ENCODE assay signal across 1 cellular context in genomic region chr12:107844312-107844921, GRCh38.
TF ChIP-seq lines count a peak whose summit lies in the region.

No MANE protein-coding gene starts in this region.

TF ChIP-seq in WTC11, 78 proteins besides CTCF, POLR2A, EP300 and RAD21 (continued from another document):
- no peak for TF ChIP-seq MLX (CRISPR knock-in tag; IDR thresholded peaks at IDR 0.05)
- TF ChIP-seq ZNF232 (CRISPR knock-in tag; IDR thresholded peaks at IDR 0.05): no peak
- no peak for TF ChIP-seq FOXP1 (CRISPR knock-in tag; IDR thresholded peaks at IDR 0.05; ENCODE audit: borderline replicate concordance)
- TF ChIP-seq ATF2 (CRISPR knock-in tag; IDR thresholded peaks at IDR 0.05; ENCODE audit: borderline replicate concordance, low read depth): no peak
- TF ChIP-seq E2F5 (CRISPR knock-in tag; IDR thresholded peaks at IDR 0.05): no peak
- no peak for TF ChIP-seq TEAD1 (CRISPR knock-in tag; IDR thresholded peaks at IDR 0.05)
- no peak for TF ChIP-seq STAT6 (CRISPR knock-in tag; conservative IDR thresholded peaks at IDR 0.05; ENCODE audit: low read depth)
- no peak for TF ChIP-seq ATF6 (CRISPR knock-in tag; IDR thresholded peaks at IDR 0.05)
- no peak for TF ChIP-seq NFYB (CRISPR knock-in tag; conservative IDR thresholded peaks at IDR 0.05; ENCODE audit: low read depth)
- TF ChIP-seq FOXJ3 (CRISPR knock-in tag; IDR thresholded peaks at IDR 0.05; ENCODE audit: borderline replicate concordance): no peak
- TF ChIP-seq FOXP4 (CRISPR knock-in tag; IDR thresholded peaks at IDR 0.05): 0 out of 2 replicates have a peak, but pooled peaks have one; percentile 52
- no peak for TF ChIP-seq USF1 (CRISPR knock-in tag; IDR thresholded peaks at IDR 0.05)
- TF ChIP-seq IRF2 (CRISPR knock-in tag; IDR thresholded peaks at IDR 0.05; ENCODE audit: borderline replicate concordance, low read depth): no peak
- TF ChIP-seq AFF4 (CRISPR knock-in tag; IDR thresholded peaks at IDR 0.05; ENCODE audit: borderline replicate concordance): no peak
- peak; percentile 75; the same call in 1 of the 2 replicates for TF ChIP-seq RELA (CRISPR knock-in tag; IDR thresholded peaks at IDR 0.05; ENCODE audit: borderline replicate concordance)
- no peak for TF ChIP-seq ZNF423 (CRISPR knock-in tag; IDR thresholded peaks at IDR 0.05)
- TF ChIP-seq TP53 (CRISPR knock-in tag; IDR thresholded peaks at IDR 0.05): no peak
- TF ChIP-seq CDX4 (CRISPR knock-in tag; IDR thresholded peaks at IDR 0.05; ENCODE audit: borderline replicate concordance): no peak
- TF ChIP-seq CREM (CRISPR knock-in tag; IDR thresholded peaks at IDR 0.05): no peak
- TF ChIP-seq NFATC4 (CRISPR knock-in tag; IDR thresholded peaks at IDR 0.05): no peak
- TF ChIP-seq ZNF263 (CRISPR knock-in tag; IDR thresholded peaks at IDR 0.05; ENCODE audit: low read depth): no peak
- no peak for TF ChIP-seq GRHL2 (CRISPR knock-in tag; IDR thresholded peaks at IDR 0.05; ENCODE audit: insufficient replicate concordance, severe bottlenecking)
- no peak for TF ChIP-seq JUN (CRISPR knock-in tag; IDR thresholded peaks at IDR 0.05)
- TF ChIP-seq ZNF532 (CRISPR knock-in tag; IDR thresholded peaks at IDR 0.05; ENCODE audit: borderline replicate concordance): no peak
- TF ChIP-seq HMGA2 (CRISPR knock-in tag; IDR thresholded peaks at IDR 0.05): no peak
- no peak for TF ChIP-seq NR3C1 (CRISPR knock-in tag; conservative IDR thresholded peaks at IDR 0.05; ENCODE audit: low read depth)
- TF ChIP-seq FOXK1 (CRISPR knock-in tag; IDR thresholded peaks at IDR 0.05): peak; percentile 52; the same call in 1 of the 2 replicates
- no peak for TF ChIP-seq E2F1 (CRISPR knock-in tag; IDR thresholded peaks at IDR 0.05)
